Comparison of ENCODE assay signal across 25 cellular contexts in genomic region chr3:188943591-188943990, GRCh38.
A peak's percentile ranks its signal among the peaks of the same experiment; 100 is the strongest.
DNase-seq lines count a peak whose midpoint lies in the region; ATAC-seq and TF ChIP-seq lines count a peak whose summit lies in the region.
"Had no signal": no experiment of that assay in that cellular context is flagged by ENCODE, and none has a peak within 500 bp of the region (broad histone marks: within the 10 kb centered on the region; RNA-seq: fewer than 3 reads in every experiment).

No MANE protein-coding gene starts in this region.

- no peaks in the 10 kb centered on the region for H3K27me3 ChIP-seq in left ventricle myocardium inferior (ENCODE audit: low read depth)
- H3K27me3 ChIP-seq in esophagus squamous epithelium = no peaks in the 10 kb centered on the region
- peaks cover 0 to 17% (median 0%) of the 10 kb centered on the region in 7 donors for H3K27me3 ChIP-seq in spleen (replicated peaks in 1 of 7)
- H3K27me3 ChIP-seq in adrenal gland = no peaks in the 10 kb centered on the region
- H3K27me3 ChIP-seq: heart left ventricle, SJSA1 had no signal

- H3K9me3 ChIP-seq in left ventricle myocardium inferior (replicated peaks) (no peaks in the 10 kb centered on the region), esophagus squamous epithelium (no peaks in the 10 kb centered on the region), spleen (no peaks in the 10 kb centered on the region), adrenal gland (replicated peaks in 1 of 3) (no peaks in the 10 kb centered on the region)
- H3K9me3 ChIP-seq: heart left ventricle, SJSA1 had no signal

- TF ChIP-seq POLR2A in esophagus squamous epithelium (IDR thresholded peaks at IDR 0.05) (no peak), spleen (IDR thresholded peaks at IDR 0.05) (no peak), adrenal gland (IDR thresholded peaks at IDR 0.05) (no peak)

- H3K4me3 ChIP-seq in left ventricle myocardium inferior (no peak overlapping the region), esophagus squamous epithelium (no peak overlapping the region), spleen (no peak overlapping the region), adrenal gland (no peak overlapping the region)
- H3K4me3 ChIP-seq: heart left ventricle, SJSA1, smooth muscle cell had no signal

- H3K36me3 ChIP-seq in left ventricle myocardium inferior (no peaks in the 10 kb centered on the region), esophagus squamous epithelium (no peaks in the 10 kb centered on the region), spleen (no peaks in the 10 kb centered on the region), adrenal gland (replicated peaks in 1 of 2) (no peaks in the 10 kb centered on the region)
- H3K36me3 ChIP-seq: heart left ventricle, SJSA1 had no signal

- peak overlapping the region; percentile 20 for H3K27ac ChIP-seq in left ventricle myocardium inferior (replicated peaks)
- peak overlapping the region; percentile 71 to 96 (median 81) for H3K27ac ChIP-seq in esophagus squamous epithelium
- peak overlapping the region in 7 of 8 donors; percentile 10 to 64 (median 51) for H3K27ac ChIP-seq in spleen
- H3K27ac ChIP-seq in adrenal gland = peak overlapping the region in 2 of 5 donors; percentile 42 to 48
- H3K27ac ChIP-seq: SJSA1 had no signal

- intact Hi-C loops in left ventricle myocardium inferior (cut with micrococcal nuclease) (no loop called here), left cardiac atrium (cut with DNase I) (loop anchor here in 1 of 2 donors (10.0 kb wide), 1 partner anchor 159 kb away; no protein-coding TSS in a partner anchor), esophagus squamous epithelium (cut with DNase I) (no loop called here), spleen (cut with DNase I; ENCODE audit: low total_unique reads) (no loop called here), adrenal gland (cut with DNase I) (no loop called here)

- ATAC-seq in left cardiac atrium = no peak
- no peak for ATAC-seq in GM18511 (IDR thresholded peaks at IDR 0.05; ENCODE audit: unreplicated experiment)
- no peak for ATAC-seq in HG03378 (IDR thresholded peaks at IDR 0.05; ENCODE audit: unreplicated experiment)
- ATAC-seq: activated naive CD8-positive, alpha-beta T cell treated with anti-CD3 and anti-CD28 coated beads, Interleukin-2, amount 50 U/mL, for 24 hours; heart left ventricle; Panc1 had no signal

- DNase-seq in left ventricle myocardium inferior = no peak
- DNase-seq in left cardiac atrium = no peak
- no peak for DNase-seq in esophagus squamous epithelium (lab: John Stamatoyannopoulos, UW)
- no peak for DNase-seq in spleen
- DNase-seq in adrenal gland = no peak
- no peak for DNase-seq in putamen (ENCODE audit: low spot score)
- DNase-seq: activated CD4-positive, alpha-beta T cell treated with anti-CD3 and anti-CD28 coated beads for 4 hours; activated gamma-delta T cell treated with Interleukin-2 at 50 U/mL for 16 hours; activated naive CD8-positive, alpha-beta T cell treated with anti-CD3 and anti-CD28 coated beads, Interleukin-2, amount 50 U/mL, for 24 hours; activated T-cell treated with anti-CD3 and anti-CD28 coated beads, Interleukin-2, amount 50 U/mL, for 24 hours; COR-L47; DND-41; heart left ventricle; KBM-7; mesendoderm; MM.1S; NCI-H146; NCI-H510A treated with DMSO at 0.1 percent for 48 hours; NK-92 treated with Interleukin-12 subunit alpha and Interleukin-12 subunit beta, amount 100 ng/mL, for 24 hours; nucleus accumbens had no signal

- H3K4me1 ChIP-seq in left ventricle myocardium inferior (peaks cover 57% of the 10 kb centered on the region), esophagus squamous epithelium (peaks cover 20 to 89% (median 40%) of the 10 kb centered on the region in 3 donors), spleen (peaks cover 11 to 73% (median 30%) of the 10 kb centered on the region in 6 donors), adrenal gland (replicated peaks in 1 of 2) (peaks cover 14 to 66% of the 10 kb centered on the region in 2 donors)

- no peak for TF ChIP-seq CTCF in left ventricle myocardium inferior (IDR thresholded peaks at IDR 0.05; ENCODE audit: borderline replicate concordance)
- TF ChIP-seq CTCF in esophagus squamous epithelium (IDR thresholded peaks at IDR 0.05) = no peak
- no peak for TF ChIP-seq CTCF in spleen (IDR thresholded peaks at IDR 0.05 in 8 of 11, conservative IDR thresholded peaks at IDR 0.05 in 3 of 11)
- TF ChIP-seq CTCF in adrenal gland (IDR thresholded peaks at IDR 0.05) = no peak
